In genomic region chr12:47383942-47384341, GRCh38 we compare ENCODE assay signal across 15 cellular contexts.
DNase-seq lines count a peak whose midpoint lies in the region; ATAC-seq and TF ChIP-seq lines count a peak whose summit lies in the region.
"Had no signal": no experiment of that assay in that cellular context is flagged by ENCODE, and none has a peak within 500 bp of the region (broad histone marks: within the 10 kb centered on the region; RNA-seq: fewer than 3 reads in every experiment).

No MANE protein-coding gene starts in this region.

- no peaks in the 10 kb centered on the region for H3K79me2 ChIP-seq in OCI-LY3 (ENCODE audit: low read length)

- H3K36me3 Mint-ChIP-seq in activated CD8-positive, alpha-beta T cell treated with anti-CD3 and anti-CD28 coated beads for 36 hours (ENCODE audit: low read depth), result peaks cover 39% of the 10 kb centered on the region
- peaks cover 22% of the 10 kb centered on the region for H3K36me3 Mint-ChIP-seq in activated CD8-positive, alpha-beta T cell treated with anti-CD3 and anti-CD28 coated beads, Interleukin-2, amount 10 ng/mL, durations not matched to agents 7 days and 5 days (ENCODE audit: low read depth)
- H3K36me3 Mint-ChIP-seq in stimulated activated effector memory CD8-positive, alpha-beta T cell treated with anti-CD3 and anti-CD28 coated beads, Interleukin-12 subunit alpha, Interleukin-12 subunit beta, amount 100 ng/mL, for 72 hours, result no peaks in the 10 kb centered on the region
- no peaks in the 10 kb centered on the region for H3K36me3 Mint-ChIP-seq in glutamatergic neuron (ENCODE audit: unreplicated experiment)
- H3K36me3 Mint-ChIP-seq: brain had no signal

- no peaks in the 10 kb centered on the region for H4K20me1 ChIP-seq in OCI-LY3 (ENCODE audit: insufficient read depth, low read length)

- H3K27ac Mint-ChIP-seq in activated CD8-positive, alpha-beta T cell treated with anti-CD3 and anti-CD28 coated beads for 36 hours, result peak overlapping the region; percentile 73
- H3K27ac Mint-ChIP-seq in activated CD8-positive, alpha-beta T cell treated with anti-CD3 and anti-CD28 coated beads, Interleukin-2, amount 10 ng/mL, durations not matched to agents 7 days and 5 days, result no peak overlapping the region
- peak overlapping the region; percentile 58 for H3K27ac Mint-ChIP-seq in stimulated activated effector memory CD8-positive, alpha-beta T cell treated with anti-CD3 and anti-CD28 coated beads, Interleukin-12 subunit alpha, Interleukin-12 subunit beta, amount 100 ng/mL, for 72 hours
- H3K27ac Mint-ChIP-seq in glutamatergic neuron (ENCODE audit: unreplicated experiment), result no peak overlapping the region

- no peak for DNase-seq in activated CD8-positive, alpha-beta T cell treated with anti-CD3 and anti-CD28 coated beads for 36 hours
- no peak for DNase-seq in activated CD8-positive, alpha-beta T cell treated with anti-CD3 and anti-CD28 coated beads, Interleukin-2, amount 10 ng/mL, durations not matched to agents 7 days and 5 days
- DNase-seq in epithelial cell of esophagus (ENCODE audit: low read depth) (peak; percentile 34), glutamatergic neuron (no peak)
- DNase-seq in stimulated activated effector memory CD8-positive, alpha-beta T cell treated with anti-CD3 and anti-CD28 coated beads, Interleukin-12 subunit alpha, Interleukin-12 subunit beta, amount 100 ng/mL, for 72 hours (ENCODE audit: low spot score in 2 of 2), result no peak
- DNase-seq: DMS79, NCI-H1694 treated with DMSO at 0.1 percent for 48 hours, OCI-M1 had no signal

- H3K9me3 ChIP-seq in OCI-LY3 (ENCODE audit: insufficient read depth, low read length), result no peaks in the 10 kb centered on the region
- H3K9me3 ChIP-seq: tibial nerve had no signal

- ATAC-seq in activated CD8-positive, alpha-beta T cell treated with anti-CD3 and anti-CD28 coated beads for 36 hours, result no peak
- ATAC-seq in activated CD8-positive, alpha-beta T cell treated with anti-CD3 and anti-CD28 coated beads, Interleukin-2, amount 10 ng/mL, durations not matched to agents 7 days and 5 days, result no peak
- ATAC-seq in stimulated activated effector memory CD8-positive, alpha-beta T cell treated with anti-CD3 and anti-CD28 coated beads, Interleukin-12 subunit alpha, Interleukin-12 subunit beta, amount 100 ng/mL, for 72 hours, result no peak
- ATAC-seq in HG02623 (IDR thresholded peaks at IDR 0.05; ENCODE audit: unreplicated experiment) (no peak), HG03342 (IDR thresholded peaks at IDR 0.05; ENCODE audit: unreplicated experiment) (no peak)
- ATAC-seq: esophagus mucosa, HCT116 had no signal

- H3K9ac ChIP-seq in OCI-LY3 (ENCODE audit: low read length), result peak overlapping the region; percentile 35; the same call in 1 of the 2 replicates

- TF ChIP-seq CTCF in activated CD8-positive, alpha-beta T cell treated with anti-CD3 and anti-CD28 coated beads for 36 hours (IDR thresholded peaks at IDR 0.05), result no peak
- no peak for TF ChIP-seq CTCF in OCI-LY3 (IDR thresholded peaks at IDR 0.05; ENCODE audit: low read depth, low read length)
- no peak for TF ChIP-seq CTCF in epithelial cell of esophagus (IDR thresholded peaks at IDR 0.05; ENCODE audit: insufficient read depth, low read depth, low read length, missing control alignments)
- no peak for TF ChIP-seq CTCF in glutamatergic neuron (IDR thresholded peaks at IDR 0.05; ENCODE audit: partially characterized antibody, unreplicated experiment)

- peaks cover 23% of the 10 kb centered on the region for H3K9me3 Mint-ChIP-seq in activated CD8-positive, alpha-beta T cell treated with anti-CD3 and anti-CD28 coated beads for 36 hours
- H3K9me3 Mint-ChIP-seq in activated CD8-positive, alpha-beta T cell treated with anti-CD3 and anti-CD28 coated beads, Interleukin-2, amount 10 ng/mL, durations not matched to agents 7 days and 5 days (ENCODE audit: insufficient read depth), result no peaks in the 10 kb centered on the region
- no peaks in the 10 kb centered on the region for H3K9me3 Mint-ChIP-seq in stimulated activated effector memory CD8-positive, alpha-beta T cell treated with anti-CD3 and anti-CD28 coated beads, Interleukin-12 subunit alpha, Interleukin-12 subunit beta, amount 100 ng/mL, for 72 hours
- no peaks in the 10 kb centered on the region for H3K9me3 Mint-ChIP-seq in glutamatergic neuron (ENCODE audit: unreplicated experiment)

- peaks cover 78% of the 10 kb centered on the region for H3K4me1 Mint-ChIP-seq in activated CD8-positive, alpha-beta T cell treated with anti-CD3 and anti-CD28 coated beads for 36 hours (ENCODE audit: low read depth)
- peaks cover 48% of the 10 kb centered on the region for H3K4me1 Mint-ChIP-seq in activated CD8-positive, alpha-beta T cell treated with anti-CD3 and anti-CD28 coated beads, Interleukin-2, amount 10 ng/mL, durations not matched to agents 7 days and 5 days (ENCODE audit: low read depth)
- peaks cover 59% of the 10 kb centered on the region for H3K4me1 Mint-ChIP-seq in stimulated activated effector memory CD8-positive, alpha-beta T cell treated with anti-CD3 and anti-CD28 coated beads, Interleukin-12 subunit alpha, Interleukin-12 subunit beta, amount 100 ng/mL, for 72 hours
- no peaks in the 10 kb centered on the region for H3K4me1 Mint-ChIP-seq in glutamatergic neuron (ENCODE audit: low read depth, unreplicated experiment)

- peak overlapping the region; percentile 29; the same call in 1 of the 2 replicates for H2AFZ ChIP-seq in OCI-LY3 (ENCODE audit: low read depth, low read length)

- H3K4me3 Mint-ChIP-seq in activated CD8-positive, alpha-beta T cell treated with anti-CD3 and anti-CD28 coated beads for 36 hours, result no peak overlapping the region
- H3K4me3 Mint-ChIP-seq in activated CD8-positive, alpha-beta T cell treated with anti-CD3 and anti-CD28 coated beads, Interleukin-2, amount 10 ng/mL, durations not matched to agents 7 days and 5 days, result no peak overlapping the region
- no peak overlapping the region for H3K4me3 Mint-ChIP-seq in stimulated activated effector memory CD8-positive, alpha-beta T cell treated with anti-CD3 and anti-CD28 coated beads, Interleukin-12 subunit alpha, Interleukin-12 subunit beta, amount 100 ng/mL, for 72 hours
- no peak overlapping the region for H3K4me3 Mint-ChIP-seq in glutamatergic neuron (ENCODE audit: unreplicated experiment)
- H3K4me3 Mint-ChIP-seq: brain had no signal

- H3K36me3 ChIP-seq in OCI-LY3 (replicated peaks; ENCODE audit: low read depth, low read length), result no peaks in the 10 kb centered on the region
- H3K36me3 ChIP-seq: tibial nerve had no signal

- POLR2A ChIA-PET in activated CD8-positive, alpha-beta T cell treated with anti-CD3 and anti-CD28 coated beads for 36 hours (lab: Charles Lee), result interaction anchor here (1.2 to 1.5 kb wide), 3 partner anchors 8 to 29 kb away, joined by 4 to 5 read pairs (median 4); no protein-coding TSS in a partner anchor
- POLR2A ChIA-PET in activated CD8-positive, alpha-beta T cell treated with anti-CD3 and anti-CD28 coated beads, Interleukin-2, amount 10 ng/mL, durations not matched to agents 7 days and 5 days (lab: Charles Lee), result interaction anchor here (1.2 kb wide), 1 partner anchor 14 kb away, joined by 7 read pairs; no protein-coding TSS in a partner anchor

- H3K27me3 Mint-ChIP-seq in activated CD8-positive, alpha-beta T cell treated with anti-CD3 and anti-CD28 coated beads for 36 hours, result no peaks in the 10 kb centered on the region
- no peaks in the 10 kb centered on the region for H3K27me3 Mint-ChIP-seq in activated CD8-positive, alpha-beta T cell treated with anti-CD3 and anti-CD28 coated beads, Interleukin-2, amount 10 ng/mL, durations not matched to agents 7 days and 5 days (ENCODE audit: low read depth)
- H3K27me3 Mint-ChIP-seq in glutamatergic neuron (ENCODE audit: unreplicated experiment), result no peaks in the 10 kb centered on the region

- intact Hi-C loops in activated CD8-positive, alpha-beta T cell treated with anti-CD3 and anti-CD28 coated beads for 36 hours (cut with micrococcal nuclease), result no loop called here

- H3K4me2 ChIP-seq in OCI-LY3 (ENCODE audit: low read length), result peak overlapping the region; percentile 29

- CTCF ChIA-PET in activated CD8-positive, alpha-beta T cell treated with anti-CD3 and anti-CD28 coated beads for 36 hours (lab: Charles Lee), result interaction anchor here (1.0 to 1.2 kb wide), 3 partner anchors 14 to 352 kb away, joined by 3 to 6 read pairs (median 3); no protein-coding TSS in a partner anchor
- CTCF ChIA-PET in activated CD8-positive, alpha-beta T cell treated with anti-CD3 and anti-CD28 coated beads, Interleukin-2, amount 10 ng/mL, durations not matched to agents 7 days and 5 days (lab: Charles Lee), result interaction anchor here (1.2 to 1.9 kb wide), 2 partner anchors 14 to 23 kb away, joined by 5 to 6 read pairs; no protein-coding TSS in a partner anchor

- peak overlapping the region; percentile 67 for H3K27ac ChIP-seq in OCI-LY3 (ENCODE audit: low read length)
- H3K27ac ChIP-seq: tibial nerve had no signal

- no peaks in the 10 kb centered on the region for H3K27me3 ChIP-seq in OCI-LY3 (ENCODE audit: low read depth, low read length)
- H3K27me3 ChIP-seq: tibial nerve had no signal

- peaks cover 48% of the 10 kb centered on the region for H3K4me1 ChIP-seq in OCI-LY3 (ENCODE audit: low read length)
- H3K4me1 ChIP-seq: tibial nerve had no signal

- no peak overlapping the region for H3K4me3 ChIP-seq in OCI-LY3 (ENCODE audit: low read length)
- no peak overlapping the region for H3K4me3 ChIP-seq in epithelial cell of esophagus (ENCODE audit: low read length)
- H3K4me3 ChIP-seq: tibial nerve had no signal

Comparison
In these comparisons a context has a peak if more than half of its experiments do, and no peak if none do; other contexts are left out.
1. H3K27ac Mint-ChIP-seq: peak in activated CD8-positive, alpha-beta T cell treated with anti-CD3 and anti-CD28 coated beads for 36 hours (single experiment) and stimulated activated effector memory CD8-positive, alpha-beta T cell treated with anti-CD3 and anti-CD28 coated beads, Interleukin-12 subunit alpha, Interleukin-12 subunit beta, amount 100 ng/mL, for 72 hours (single experiment); none in activated CD8-positive, alpha-beta T cell treated with anti-CD3 and anti-CD28 coated beads, Interleukin-2, amount 10 ng/mL, durations not matched to agents 7 days and 5 days (single experiment) and glutamatergic neuron (single experiment).